In genomic region chr6:446418-447366, GRCh38 we compare ENCODE assay signal across 12 cellular contexts. TPM values are rescaled to one million over a fixed set of nuclear protein-coding genes. Genes with fewer than 3 reads are reported as not detected.
DNase-seq lines count a peak whose midpoint lies in the region; ATAC-seq and TF ChIP-seq lines count a peak whose summit lies in the region.
"Had no signal": no experiment of that assay in that cellular context is flagged by ENCODE, and none has a peak within 500 bp of the region (broad histone marks: within the 10 kb centered on the region; RNA-seq: fewer than 3 reads in every experiment).

No MANE protein-coding gene starts in this region.

- H3K27me3 ChIP-seq in gastroesophageal sphincter = peaks cover 72% of the 10 kb centered on the region

- no peak for ATAC-seq in gastroesophageal sphincter
- ATAC-seq: heart right ventricle had no signal

- H3K9me3 ChIP-seq in gastroesophageal sphincter = peaks cover 0 to 9% (median 0%) of the 10 kb centered on the region in 3 donors
- H3K9me3 ChIP-seq: heart right ventricle, prostate gland had no signal

- no peak for TF ChIP-seq EP300 in gastroesophageal sphincter (IDR thresholded peaks at IDR 0.05)

- TF ChIP-seq POLR2A in gastroesophageal sphincter (IDR thresholded peaks at IDR 0.05) = no peak

- TF ChIP-seq CTCF in gastroesophageal sphincter (IDR thresholded peaks at IDR 0.05) = no peak

- no peaks in the 10 kb centered on the region for H3K36me3 ChIP-seq in gastroesophageal sphincter
- H3K36me3 ChIP-seq: heart right ventricle, prostate gland had no signal

- no peak overlapping the region for H3K4me3 ChIP-seq in gastroesophageal sphincter
- H3K4me3 ChIP-seq: prostate gland had no signal

- H3K4me1 ChIP-seq in gastroesophageal sphincter = no peaks in the 10 kb centered on the region
- H3K4me1 ChIP-seq: heart right ventricle, prostate gland had no signal

- WGBS in gastroesophageal sphincter (ENCODE audit: low coverage in 1 of 2), 2 donors = 75 to 82% methylated on average over 4 to 15 of the region's 28 CpGs

- peak; percentile 49 for DNase-seq in NK-92 treated with Interleukin-12 subunit alpha and Interleukin-12 subunit beta, amount 100 ng/mL, for 24 hours (lab: John Stamatoyannopoulos, UW)
- DNase-seq in NK-92 (lab: John Stamatoyannopoulos, UW; ENCODE audit: unreplicated experiment) = no peak
- peak; percentile 58 for DNase-seq in activated gamma-delta T cell treated with Interleukin-2 at 50 U/mL for 16 hours
- DNase-seq in stimulated activated CD4-positive, alpha-beta T cell treated with anti-CD3 and anti-CD28 coated beads, Interleukin-15, amount 100 ng/mL, for 1 hour (ENCODE audit: low read depth in 1 of 2, low spot score in 1 of 2) = peak; percentile 85 to 88
- no peak for DNase-seq in cerebellum (ENCODE audit: low spot score)
- DNase-seq in NCI-H748 (lab: John Stamatoyannopoulos, UW; ENCODE audit: unreplicated experiment) = no peak
- no peak for DNase-seq in C1 segment of cervical spinal cord (lab: John Stamatoyannopoulos, UW)
- DNase-seq: heart right ventricle, NCI-H2171 treated with DMSO at 0.1 percent for 48 hours had no signal

- no peak overlapping the region for H3K27ac ChIP-seq in gastroesophageal sphincter
- H3K27ac ChIP-seq: 22Rv1, prostate gland had no signal

RNA-seq across cellular contexts. Expression of gene IRF4, which starts 55.1 kb away (rescaled TPM):
- total RNA-seq in cerebellum (0.27 TPM), gastroesophageal sphincter (1 to 10 TPM in 3 of 4 donors, under 1 TPM in 1; 0.89 to 7.4 (median 3.2) TPM)

Comparison
In these comparisons a context has a peak if more than half of its experiments do, and no peak if none do; other contexts are left out.
1. DNase-seq: peak in NK-92 treated with Interleukin-12 subunit alpha and Interleukin-12 subunit beta, amount 100 ng/mL, for 24 hours (single experiment), activated gamma-delta T cell treated with Interleukin-2 at 50 U/mL for 16 hours (single experiment) and stimulated activated CD4-positive, alpha-beta T cell treated with anti-CD3 and anti-CD28 coated beads, Interleukin-15, amount 100 ng/mL, for 1 hour (2 of 2); none in NK-92 (single experiment), cerebellum (single experiment), NCI-H748 (single experiment) and C1 segment of cervical spinal cord (0 of 14).